Comparison of ENCODE assay signal across 1 cellular context in the genomic region with DNA sequence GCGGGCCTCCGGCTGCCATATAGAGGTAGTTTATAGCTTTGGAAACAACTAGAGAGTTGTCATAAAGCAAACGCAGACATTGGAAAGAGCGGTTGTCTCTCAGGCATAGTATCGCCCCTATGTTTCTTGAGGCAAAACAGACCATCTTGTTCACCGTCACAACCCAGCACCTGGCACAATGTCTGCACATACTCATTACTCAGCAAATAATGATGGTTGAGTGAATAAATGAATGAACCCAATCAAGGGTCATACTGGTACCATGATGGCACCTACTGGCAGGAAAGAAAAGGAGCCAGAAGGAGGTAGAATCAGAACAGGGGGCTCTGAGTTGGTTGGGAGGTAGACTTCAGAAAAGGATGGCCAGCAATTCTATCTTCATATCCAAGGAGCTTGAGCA.
TF ChIP-seq lines count a peak whose summit lies in the region.

No MANE protein-coding gene starts in this region.

TF ChIP-seq in K562, 482 proteins besides CTCF, POLR2A, EP300 and RAD21 (continued from another document):
- TF ChIP-seq E2F1 (CRISPR knock-in tag; IDR thresholded peaks at IDR 0.05): no peak
- TF ChIP-seq ZNF316 (IDR thresholded peaks at IDR 0.05): peak; percentile 56; the same call in 1 of the 2 replicates
- TF ChIP-seq, protein P1, sequence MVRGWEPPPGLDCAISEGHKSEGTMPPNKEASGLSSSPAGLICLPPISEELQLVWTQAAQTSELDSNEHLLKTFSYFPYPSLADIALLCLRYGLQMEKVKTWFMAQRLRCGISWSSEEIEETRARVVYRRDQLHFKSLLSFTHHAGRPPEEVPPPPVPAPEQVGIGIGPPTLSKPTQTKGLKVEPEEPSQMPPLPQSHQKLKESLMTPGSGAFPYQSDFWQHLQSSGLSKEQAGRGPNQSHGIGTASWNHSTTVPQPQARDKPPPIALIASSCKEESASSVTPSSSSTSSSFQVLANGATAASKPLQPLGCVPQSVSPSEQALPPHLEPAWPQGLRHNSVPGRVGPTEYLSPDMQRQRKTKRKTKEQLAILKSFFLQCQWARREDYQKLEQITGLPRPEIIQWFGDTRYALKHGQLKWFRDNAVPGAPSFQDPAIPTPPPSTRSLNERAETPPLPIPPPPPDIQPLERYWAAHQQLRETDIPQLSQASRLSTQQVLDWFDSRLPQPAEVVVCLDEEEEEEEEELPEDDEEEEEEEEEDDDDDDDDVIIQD (CRISPR knock-in tag; IDR thresholded peaks at IDR 0.05): no peak
- TF ChIP-seq ZNF778 (CRISPR knock-in tag; IDR thresholded peaks at IDR 0.05): no peak
- TF ChIP-seq BRD9 (IDR thresholded peaks at IDR 0.05; ENCODE audit: low read depth, partially characterized antibody): no peak
- TF ChIP-seq ZNF717 (CRISPR knock-in tag; IDR thresholded peaks at IDR 0.05): no peak
- TF ChIP-seq ZEB2 (IDR thresholded peaks at IDR 0.05): no peak
- TF ChIP-seq ZBTB1 (CRISPR knock-in tag; IDR thresholded peaks at IDR 0.05; ENCODE audit: borderline replicate concordance, low read depth): no peak
- TF ChIP-seq PHTF2 (CRISPR knock-in tag; IDR thresholded peaks at IDR 0.05): no peak
- TF ChIP-seq ZBTB12 (CRISPR knock-in tag; IDR thresholded peaks at IDR 0.05): no peak
